Comparison of ENCODE assay signal across 17 cellular contexts in the genomic region with DNA sequence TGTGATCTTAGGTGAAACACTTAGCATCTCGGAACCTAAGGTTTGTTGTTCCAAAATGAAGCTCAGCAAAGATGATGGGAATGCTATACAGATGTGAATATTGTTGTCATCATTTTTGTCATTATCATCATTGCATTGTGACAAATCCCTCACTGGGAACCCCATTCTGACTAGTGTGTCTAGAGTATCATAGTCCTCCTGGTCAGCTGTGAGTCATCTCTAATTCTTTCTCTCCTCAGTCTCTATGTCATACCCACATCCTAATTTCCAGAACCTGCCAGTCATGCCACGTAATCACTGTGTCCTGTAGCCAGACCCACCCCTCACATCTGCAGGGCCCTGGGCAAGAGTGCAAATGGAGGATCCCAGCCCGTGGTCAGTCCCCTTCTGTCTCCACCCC.
DNase-seq lines count a peak whose midpoint lies in the region; ATAC-seq and TF ChIP-seq lines count a peak whose summit lies in the region.
"Had no signal": no experiment of that assay in that cellular context is flagged by ENCODE, and none has a peak within 500 bp of the region (broad histone marks: within the 10 kb centered on the region; RNA-seq: fewer than 3 reads in every experiment).

No MANE protein-coding gene starts in this region.

- no peak for ATAC-seq in activated naive CD4-positive, alpha-beta T cell treated with anti-CD3 and anti-CD28 coated beads, Interleukin-2, amount 50 U/mL, for 72 hours
- ATAC-seq: K562 had no signal

- DNase-seq in AG04449 (ENCODE audit: low read depth, low spot score) (peak; percentile 10), GM04504 (ENCODE audit: low read depth) (peak; percentile 24), RPMI7951 (ENCODE audit: low read depth) (peak; percentile 90), iris pigment epithelial cell (ENCODE audit: low read depth) (peak; percentile 17), tibial nerve (ENCODE audit: low spot score in 2 of 2) (no peak), NCI-H748 treated with DMSO at 0.1 percent for 48 hours (lab: John Stamatoyannopoulos, UW) (no peak)
- no peak for DNase-seq in activated naive CD4-positive, alpha-beta T cell treated with anti-CD3 and anti-CD28 coated beads, Interleukin-2, amount 50 U/mL, for 72 hours (ENCODE audit: low spot score in 2 of 2)
- DNase-seq: BE2C; CD4-positive, alpha-beta memory T cell; NCI-H1105; NCI-H187 treated with DMSO at 0.1 percent for 48 hours; NCI-H2171; NCI-H446 treated with DMSO at 0.1 percent for 48 hours; NCI-H774; Peyer's patch; SIG-M5 had no signal

- 88 to 90% methylated on average over 3 of the region's 3 CpGs for WGBS in tibial nerve, 2 donors

- no peak overlapping the region for H3K27ac ChIP-seq in tibial nerve
- H3K27ac ChIP-seq: Peyer's patch had no signal

- H3K9me3 ChIP-seq in tibial nerve: no peaks in the 10 kb centered on the region
- H3K9me3 ChIP-seq: BE2C, Peyer's patch had no signal

- TF ChIP-seq EP300 in tibial nerve (IDR thresholded peaks at IDR 0.05): no peak

- no peak overlapping the region for H3K27ac Mint-ChIP-seq in activated naive CD4-positive, alpha-beta T cell treated with anti-CD3 and anti-CD28 coated beads, Interleukin-2, amount 50 U/mL, for 72 hours
- H3K27ac Mint-ChIP-seq: CD4-positive, alpha-beta memory T cell had no signal

- TF ChIP-seq POLR2A in tibial nerve (IDR thresholded peaks at IDR 0.05): no peak

- no peaks in the 10 kb centered on the region for H3K9me3 Mint-ChIP-seq in activated naive CD4-positive, alpha-beta T cell treated with anti-CD3 and anti-CD28 coated beads, Interleukin-2, amount 50 U/mL, for 72 hours
- H3K9me3 Mint-ChIP-seq: CD4-positive, alpha-beta memory T cell had no signal

- no peaks in the 10 kb centered on the region for H3K27me3 ChIP-seq in tibial nerve
- H3K27me3 ChIP-seq: BE2C, Peyer's patch had no signal

- no peaks in the 10 kb centered on the region for H3K36me3 ChIP-seq in tibial nerve
- H3K36me3 ChIP-seq: BE2C, Peyer's patch had no signal

- no peaks in the 10 kb centered on the region for H3K36me3 Mint-ChIP-seq in activated naive CD4-positive, alpha-beta T cell treated with anti-CD3 and anti-CD28 coated beads, Interleukin-2, amount 50 U/mL, for 72 hours
- H3K36me3 Mint-ChIP-seq: CD4-positive, alpha-beta memory T cell had no signal

- TF ChIP-seq CTCF in AG04449 (IDR thresholded peaks at IDR 0.05; ENCODE audit: insufficient read depth, low read length, missing control alignments) (no peak), tibial nerve (IDR thresholded peaks at IDR 0.05) (no peak)

- POLR2A ChIA-PET in AG04449 (lab: Yijun Ruan, JAX): no interaction called here

- CTCF ChIA-PET in AG04449 (lab: Yijun Ruan, JAX): interaction anchor here (2.0 kb wide), 1 partner anchor 11 kb away, joined by 6 read pairs; no protein-coding TSS in a partner anchor

- H3K4me3 ChIP-seq in AG04449 (ENCODE audit: low read depth, low read length): no peak overlapping the region
- H3K4me3 ChIP-seq in tibial nerve: no peak overlapping the region
- H3K4me3 ChIP-seq: K562, Peyer's patch had no signal

- H3K4me1 ChIP-seq in tibial nerve: no peaks in the 10 kb centered on the region
- H3K4me1 ChIP-seq: BE2C, Peyer's patch had no signal

Comparison
In these comparisons a context has a peak if more than half of its experiments do, and no peak if none do; other contexts are left out.
1. DNase-seq: peak in AG04449 (single experiment), GM04504 (single experiment), RPMI7951 (single experiment) and iris pigment epithelial cell (single experiment); none in tibial nerve (0 of 2), NCI-H748 treated with DMSO at 0.1 percent for 48 hours (single experiment) and activated naive CD4-positive, alpha-beta T cell treated with anti-CD3 and anti-CD28 coated beads, Interleukin-2, amount 50 U/mL, for 72 hours (0 of 2).